In the genomic region with DNA sequence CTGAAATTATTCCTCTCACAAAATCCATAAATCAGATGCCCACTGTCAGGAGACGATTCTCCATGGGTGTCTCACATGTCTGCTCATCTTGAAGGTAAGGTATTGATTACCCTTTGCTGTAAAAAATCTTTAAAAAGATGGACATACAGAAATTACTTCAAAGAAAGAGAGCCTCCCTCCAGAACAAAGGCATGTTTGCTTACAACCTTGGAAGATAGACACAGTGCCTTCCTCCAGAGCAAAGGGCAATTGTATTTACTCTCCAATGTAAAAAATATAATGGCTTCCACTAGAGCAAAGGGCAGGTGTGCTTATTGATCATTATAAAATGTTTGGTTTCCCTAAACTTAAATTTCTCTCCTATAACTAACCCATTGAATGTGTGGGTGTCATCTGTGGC, we compare ENCODE assay signal across 27 cellular contexts.
"Had no signal": no experiment of that assay in that cellular context is flagged by ENCODE, and none has a peak within 500 bp of the region (broad histone marks: within the 10 kb centered on the region; RNA-seq: fewer than 3 reads in every experiment).

No MANE protein-coding gene starts in this region.

- H3K27ac ChIP-seq: stomach, suprapubic skin, testis, thoracic aorta, thyroid gland, tibial artery, tibial nerve, transverse colon, upper lobe of left lung, upper lobe of right lung, uterus, vagina had no signal

- ATAC-seq: stimulated activated effector memory CD8-positive, alpha-beta T cell treated with anti-CD3 and anti-CD28 coated beads, Interleukin-12 subunit alpha, Interleukin-12 subunit beta, amount 100 ng/mL, for 72 hours; stimulated activated memory B cell treated with anti-CD40 and anti-IgM and Interleukin-4, amounts not matched to agents 10 μg/mL and 1 μg/mL and 100 μg/mL, for 72 hours; stimulated activated naive B cell treated with anti-CD40 and anti-IgM and Interleukin-4, amounts not matched to agents 10 μg/mL and 1 μg/mL and 100 μg/mL, for 72 hours; stimulated activated naive CD8-positive, alpha-beta T cell treated with anti-CD3 and anti-CD28 coated beads, Interleukin-15, amount 100 ng/mL, for 72 hours; stimulated activated naive CD8-positive, alpha-beta T cell treated with anti-CD3 and anti-CD28 coated beads, Interleukin-15, Interleukin-2, amounts not matched to agents 100 U/mL and 50 U/mL, for 24 hours; upper lobe of right lung had no signal

- H3K9me3 ChIP-seq: stomach, suprapubic skin, testis, thoracic aorta, thyroid gland, tibial artery, transverse colon, upper lobe of left lung, upper lobe of right lung, uterus, vagina had no signal

- H3K4me3 ChIP-seq: stomach, suprapubic skin, testis, thoracic aorta, thyroid gland, tibial artery, tibial nerve, transverse colon, upper lobe of left lung, upper lobe of right lung, uterus, vagina had no signal

- H3K4me1 ChIP-seq: stomach, testis, thyroid gland, tibial artery, transverse colon, upper lobe of left lung, upper lobe of right lung, uterus, vagina had no signal

- H3K27me3 ChIP-seq: stomach, suprapubic skin, testis, thyroid gland, tibial artery, tibial nerve, transverse colon, upper lobe of left lung, upper lobe of right lung, uterus, vagina had no signal

- FAIRE-seq: urothelium cell line had no signal

- DNase-seq: stimulated activated CD4-positive, alpha-beta T cell treated with anti-CD3 and anti-CD28 coated beads, Interleukin-2, amount 100 ng/mL, for 48 hours; stimulated activated CD4-positive, alpha-beta T cell treated with anti-CD3 and anti-CD28 coated beads, Interleukin-4, amount 100 ng/mL, for 1 hour; stimulated activated CD4-positive, alpha-beta T cell treated with anti-CD3 and anti-CD28 coated beads, Interleukin-4, amount 100 ng/mL, for 24 hours; stimulated activated CD4-positive, alpha-beta T cell treated with anti-CD3 and anti-CD28 coated beads, Interleukin-4, amount 100 ng/mL, for 4 hours; stimulated activated CD8-positive, alpha-beta memory T cell treated with anti-CD3 and anti-CD28 coated beads, Interleukin-4, amount 100 ng/mL, for 48 hours; stimulated activated naive B cell treated with anti-CD40 and anti-IgM and Interleukin-4, amounts not matched to agents 10 μg/mL and 1 μg/mL and 100 μg/mL, for 72 hours; stimulated activated naive CD4-positive, alpha-beta T cell; stimulated activated naive CD4-positive, alpha-beta T cell treated with Interleukin-2 at 50 U/mL for 16 hours; stimulated activated naive CD8-positive, alpha-beta T cell treated with anti-CD3 and anti-CD28 coated beads, Interleukin-15, amount 100 ng/mL, for 72 hours; stimulated activated naive CD8-positive, alpha-beta T cell treated with anti-CD3 and anti-CD28 coated beads, Interleukin-15, Interleukin-2, amounts not matched to agents 100 U/mL and 50 U/mL, for 24 hours; stomach; substantia nigra; testis; thyroid gland; tibial artery; transverse colon; trophoblast cell; upper lobe of left lung; upper lobe of right lung; uterus had no signal

- H3K36me3 ChIP-seq: stomach, suprapubic skin, thoracic aorta, thyroid gland, tibial artery, tibial nerve, transverse colon, upper lobe of left lung, upper lobe of right lung, uterus, vagina had no signal
